Comparison of ENCODE assay signal across 11 cellular contexts in genomic region chr4:38411092-38411491, GRCh38.
DNase-seq lines count a peak whose midpoint lies in the region; ATAC-seq lines count a peak whose summit lies in the region.
"Had no signal": no experiment of that assay in that cellular context is flagged by ENCODE, and none has a peak within 500 bp of the region (broad histone marks: within the 10 kb centered on the region; RNA-seq: fewer than 3 reads in every experiment).

No MANE protein-coding gene starts in this region.

- H3K27ac ChIP-seq in substantia nigra (ENCODE audit: low read depth, low read length, poor library complexity, severe bottlenecking) = no peak overlapping the region

- no peak for DNase-seq in activated naive CD8-positive, alpha-beta T cell treated with anti-CD3 and anti-CD28 coated beads, Interleukin-2, amount 50 U/mL, for 24 hours
- DNase-seq in activated naive CD8-positive, alpha-beta T cell treated with anti-CD3 and anti-CD28 coated beads for 36 hours = no peak
- no peak for DNase-seq in stimulated activated naive CD8-positive, alpha-beta T cell treated with anti-CD3 and anti-CD28 coated beads, Interleukin-15, Interleukin-2, amounts not matched to agents 100 U/mL and 50 U/mL, for 24 hours
- DNase-seq in activated effector memory CD4-positive, alpha-beta T cell treated with Interleukin-2 at 50 U/mL for 16 hours = no peak
- DNase-seq in natural killer cell treated with Interleukin-12 subunit alpha and Interleukin-12 subunit beta and Interleukin-15 and Interleukin-18, amount 100 ng/mL, for 72 hours (ENCODE audit: low spot score) = no peak
- no peak for DNase-seq in substantia nigra (lab: John Stamatoyannopoulos, UW)
- DNase-seq: central memory CD4-positive, alpha-beta T cell; DMS79; NCI-H2227 treated with DMSO at 0.1 percent for 48 hours had no signal

- H3K27me3 Mint-ChIP-seq in activated naive CD8-positive, alpha-beta T cell treated with anti-CD3 and anti-CD28 coated beads, Interleukin-2, amount 50 U/mL, for 24 hours = no peaks in the 10 kb centered on the region
- no peaks in the 10 kb centered on the region for H3K27me3 Mint-ChIP-seq in activated naive CD8-positive, alpha-beta T cell treated with anti-CD3 and anti-CD28 coated beads for 36 hours
- peaks cover 0 to 4% of the 10 kb centered on the region in 2 donors for H3K27me3 Mint-ChIP-seq in natural killer cell treated with Interleukin-12 subunit alpha and Interleukin-12 subunit beta and Interleukin-15 and Interleukin-18, amount 100 ng/mL, for 72 hours

- H3K36me3 Mint-ChIP-seq in activated naive CD8-positive, alpha-beta T cell treated with anti-CD3 and anti-CD28 coated beads, Interleukin-2, amount 50 U/mL, for 24 hours (ENCODE audit: low read depth) = no peaks in the 10 kb centered on the region
- no peaks in the 10 kb centered on the region for H3K36me3 Mint-ChIP-seq in activated naive CD8-positive, alpha-beta T cell treated with anti-CD3 and anti-CD28 coated beads for 36 hours
- H3K36me3 Mint-ChIP-seq in natural killer cell treated with Interleukin-12 subunit alpha and Interleukin-12 subunit beta and Interleukin-15 and Interleukin-18, amount 100 ng/mL, for 72 hours = no peaks in the 10 kb centered on the region

- peak; percentile 78 for ATAC-seq in activated naive CD8-positive, alpha-beta T cell treated with anti-CD3 and anti-CD28 coated beads, Interleukin-2, amount 50 U/mL, for 24 hours
- ATAC-seq in GM21576 (IDR thresholded peaks at IDR 0.05; ENCODE audit: unreplicated experiment) (peak; percentile 92), HG03439 (IDR thresholded peaks at IDR 0.05; ENCODE audit: unreplicated experiment) (peak; percentile 83)
- ATAC-seq in stimulated activated naive CD8-positive, alpha-beta T cell treated with anti-CD3 and anti-CD28 coated beads, Interleukin-15, Interleukin-2, amounts not matched to agents 100 U/mL and 50 U/mL, for 24 hours = peak; percentile 49
- no peak for ATAC-seq in natural killer cell treated with Interleukin-12 subunit alpha and Interleukin-12 subunit beta and Interleukin-15 and Interleukin-18, amount 100 ng/mL, for 72 hours

- no peak overlapping the region for H3K27ac Mint-ChIP-seq in activated naive CD8-positive, alpha-beta T cell treated with anti-CD3 and anti-CD28 coated beads, Interleukin-2, amount 50 U/mL, for 24 hours
- H3K27ac Mint-ChIP-seq in activated naive CD8-positive, alpha-beta T cell treated with anti-CD3 and anti-CD28 coated beads for 36 hours = no peak overlapping the region
- no peak overlapping the region for H3K27ac Mint-ChIP-seq in natural killer cell treated with Interleukin-12 subunit alpha and Interleukin-12 subunit beta and Interleukin-15 and Interleukin-18, amount 100 ng/mL, for 72 hours

- H3K9me3 Mint-ChIP-seq in activated naive CD8-positive, alpha-beta T cell treated with anti-CD3 and anti-CD28 coated beads, Interleukin-2, amount 50 U/mL, for 24 hours = no peaks in the 10 kb centered on the region
- no peaks in the 10 kb centered on the region for H3K9me3 Mint-ChIP-seq in activated naive CD8-positive, alpha-beta T cell treated with anti-CD3 and anti-CD28 coated beads for 36 hours
- no peaks in the 10 kb centered on the region for H3K9me3 Mint-ChIP-seq in natural killer cell treated with Interleukin-12 subunit alpha and Interleukin-12 subunit beta and Interleukin-15 and Interleukin-18, amount 100 ng/mL, for 72 hours

- H3K4me1 Mint-ChIP-seq in activated naive CD8-positive, alpha-beta T cell treated with anti-CD3 and anti-CD28 coated beads, Interleukin-2, amount 50 U/mL, for 24 hours = peaks cover 14% of the 10 kb centered on the region
- peaks cover 27% of the 10 kb centered on the region for H3K4me1 Mint-ChIP-seq in activated naive CD8-positive, alpha-beta T cell treated with anti-CD3 and anti-CD28 coated beads for 36 hours
- peaks cover 0 to 12% of the 10 kb centered on the region in 2 donors for H3K4me1 Mint-ChIP-seq in natural killer cell treated with Interleukin-12 subunit alpha and Interleukin-12 subunit beta and Interleukin-15 and Interleukin-18, amount 100 ng/mL, for 72 hours (ENCODE audit: low read depth in 2 of 2)

- H3K4me3 Mint-ChIP-seq in activated naive CD8-positive, alpha-beta T cell treated with anti-CD3 and anti-CD28 coated beads, Interleukin-2, amount 50 U/mL, for 24 hours = no peak overlapping the region
- no peak overlapping the region for H3K4me3 Mint-ChIP-seq in activated naive CD8-positive, alpha-beta T cell treated with anti-CD3 and anti-CD28 coated beads for 36 hours
- no peak overlapping the region for H3K4me3 Mint-ChIP-seq in natural killer cell treated with Interleukin-12 subunit alpha and Interleukin-12 subunit beta and Interleukin-15 and Interleukin-18, amount 100 ng/mL, for 72 hours

Comparison
In these comparisons a context has a peak if more than half of its experiments do, and no peak if none do; other contexts are left out.
1. ATAC-seq: peak in activated naive CD8-positive, alpha-beta T cell treated with anti-CD3 and anti-CD28 coated beads, Interleukin-2, amount 50 U/mL, for 24 hours (single experiment), GM21576 (single experiment), HG03439 (single experiment) and stimulated activated naive CD8-positive, alpha-beta T cell treated with anti-CD3 and anti-CD28 coated beads, Interleukin-15, Interleukin-2, amounts not matched to agents 100 U/mL and 50 U/mL, for 24 hours (single experiment); none in natural killer cell treated with Interleukin-12 subunit alpha and Interleukin-12 subunit beta and Interleukin-15 and Interleukin-18, amount 100 ng/mL, for 72 hours (0 of 2).